8 cellular contexts compared by ENCODE assay signal in the genomic region with DNA sequence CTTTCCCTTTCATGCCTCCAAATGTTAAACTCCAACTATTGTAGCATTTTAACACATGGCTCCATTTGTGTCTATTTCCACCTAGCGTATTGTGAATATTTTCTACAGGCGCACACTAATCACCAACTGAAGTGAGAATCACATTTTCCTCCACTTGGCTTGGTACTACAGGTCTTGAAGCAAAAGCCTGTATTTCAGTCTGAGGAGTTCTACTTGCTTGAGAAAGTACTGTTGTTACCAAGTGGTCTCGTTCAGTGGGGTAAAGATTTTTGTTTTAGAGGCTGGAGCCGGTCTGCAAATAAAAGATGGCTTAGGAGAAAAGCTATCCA. TPM values are rescaled to one million over a fixed set of nuclear protein-coding genes. Genes with fewer than 3 reads are reported as not detected.
A peak's percentile ranks its signal among the peaks of the same experiment; 100 is the strongest.
DNase-seq lines count a peak whose midpoint lies in the region; ATAC-seq and TF ChIP-seq lines count a peak whose summit lies in the region.

No MANE protein-coding gene starts in this region.

- CTCF ChIA-PET in activated CD4-positive, alpha-beta T cell treated with anti-CD3 and anti-CD28 coated beads, Interleukin-2, amount 10 ng/mL, durations not matched to agents 7 days and 5 days (lab: Charles Lee) = no interaction called here

- H3K27ac ChIP-seq in left lung (peak overlapping the region; percentile 92 to 98), tibial nerve (peak overlapping the region; percentile 95 to 99 (median 96))

- POLR2A ChIA-PET in activated CD4-positive, alpha-beta T cell treated with anti-CD3 and anti-CD28 coated beads, Interleukin-2, amount 10 ng/mL, durations not matched to agents 7 days and 5 days (lab: Charles Lee) = no interaction called here

- ATAC-seq in HG03135 (IDR thresholded peaks at IDR 0.05; ENCODE audit: unreplicated experiment) (peak; percentile 10), left lung (peak; percentile 1)
- ATAC-seq in activated naive CD4-positive, alpha-beta T cell treated with anti-CD3 and anti-CD28 coated beads, Interleukin-2, amount 50 U/mL, for 72 hours = no peak

- no peaks in the 10 kb centered on the region for H3K9me3 ChIP-seq in left lung
- H3K9me3 ChIP-seq in tibial nerve = no peaks in the 10 kb centered on the region

- H3K4me1 ChIP-seq in left lung (peaks cover 4 to 24% of the 10 kb centered on the region in 2 donors), tibial nerve (peaks cover 0 to 24% (median 8%) of the 10 kb centered on the region in 4 donors)

- peaks cover 4% of the 10 kb centered on the region for H3K27me3 Mint-ChIP-seq in activated CD4-positive, alpha-beta T cell treated with anti-CD3 and anti-CD28 coated beads, Interleukin-2, amount 10 ng/mL, durations not matched to agents 7 days and 5 days

- peak overlapping the region; percentile 88 for H3K4me3 Mint-ChIP-seq in activated CD4-positive, alpha-beta T cell treated with anti-CD3 and anti-CD28 coated beads, Interleukin-2, amount 10 ng/mL, durations not matched to agents 7 days and 5 days

- no peaks in the 10 kb centered on the region for H3K9me3 Mint-ChIP-seq in activated CD4-positive, alpha-beta T cell treated with anti-CD3 and anti-CD28 coated beads, Interleukin-2, amount 10 ng/mL, durations not matched to agents 7 days and 5 days
- no peaks in the 10 kb centered on the region for H3K9me3 Mint-ChIP-seq in activated naive CD4-positive, alpha-beta T cell treated with anti-CD3 and anti-CD28 coated beads, Interleukin-2, amount 50 U/mL, for 72 hours

- DNase-seq in activated CD4-positive, alpha-beta T cell treated with anti-CD3 and anti-CD28 coated beads, Interleukin-2, amount 10 ng/mL, durations not matched to agents 7 days and 5 days = no peak
- DNase-seq in activated CD4-positive, alpha-beta T cell treated with anti-CD3 and anti-CD28 coated beads, Interleukin-2, amount 50 U/mL, for 1 hour = no peak
- no peak for DNase-seq in activated naive CD4-positive, alpha-beta T cell treated with anti-CD3 and anti-CD28 coated beads, Interleukin-2, amount 50 U/mL, for 72 hours (ENCODE audit: low spot score in 2 of 2)
- DNase-seq in left lung (no peak), tibial nerve (ENCODE audit: low spot score in 2 of 2) (no peak), NCI-H1092 treated with DMSO at 0.1 percent for 48 hours (lab: John Stamatoyannopoulos, UW) (no peak), NCI-H1092 (lab: John Stamatoyannopoulos, UW) (no peak)

- H3K36me3 ChIP-seq in left lung (no peaks in the 10 kb centered on the region), tibial nerve (peaks cover 0 to 20% (median 0%) of the 10 kb centered on the region in 3 donors)

- 28 to 31% methylated on average over 4 of the region's 4 CpGs for WGBS in tibial nerve, 2 donors

- H3K36me3 Mint-ChIP-seq in activated CD4-positive, alpha-beta T cell treated with anti-CD3 and anti-CD28 coated beads, Interleukin-2, amount 10 ng/mL, durations not matched to agents 7 days and 5 days (ENCODE audit: low read depth) = peaks cover 16% of the 10 kb centered on the region
- H3K36me3 Mint-ChIP-seq in activated naive CD4-positive, alpha-beta T cell treated with anti-CD3 and anti-CD28 coated beads, Interleukin-2, amount 50 U/mL, for 72 hours = peaks cover 21 to 24% of the 10 kb centered on the region in 2 donors

- H3K27me3 ChIP-seq in left lung (no peaks in the 10 kb centered on the region), tibial nerve (no peaks in the 10 kb centered on the region)

- no peak for TF ChIP-seq POLR2A in tibial nerve (IDR thresholded peaks at IDR 0.05)

- no peak for TF ChIP-seq EP300 in tibial nerve (IDR thresholded peaks at IDR 0.05)

- peaks cover 26% of the 10 kb centered on the region for H3K4me1 Mint-ChIP-seq in activated CD4-positive, alpha-beta T cell treated with anti-CD3 and anti-CD28 coated beads, Interleukin-2, amount 10 ng/mL, durations not matched to agents 7 days and 5 days

- TF ChIP-seq CTCF in left lung (IDR thresholded peaks at IDR 0.05) (no peak), tibial nerve (IDR thresholded peaks at IDR 0.05) (no peak)

- peak overlapping the region; percentile 97 for H3K27ac Mint-ChIP-seq in activated CD4-positive, alpha-beta T cell treated with anti-CD3 and anti-CD28 coated beads, Interleukin-2, amount 10 ng/mL, durations not matched to agents 7 days and 5 days
- H3K27ac Mint-ChIP-seq in activated naive CD4-positive, alpha-beta T cell treated with anti-CD3 and anti-CD28 coated beads, Interleukin-2, amount 50 U/mL, for 72 hours = peak overlapping the region; percentile 85 to 96

- intact Hi-C loops in left lung (cut with DNase I) = no loop called here

- H3K4me3 ChIP-seq in left lung (peak overlapping the region; percentile 64 to 87), tibial nerve (peak overlapping the region; percentile 78 to 99 (median 90))

RNA-seq across cellular contexts. Expression of gene PTBP2, which starts 0.6 kb away (rescaled TPM):
- 10 to 100 TPM; 14.6 to 17.0 TPM for total RNA-seq in activated CD4-positive, alpha-beta T cell treated with anti-CD3 and anti-CD28 coated beads, Interleukin-2, amount 10 ng/mL, durations not matched to agents 7 days and 5 days
- 10 to 100 TPM; 17.5 to 20.4 TPM for total RNA-seq in activated naive CD4-positive, alpha-beta T cell treated with anti-CD3 and anti-CD28 coated beads, Interleukin-2, amount 50 U/mL, for 72 hours
- total RNA-seq in left lung (10 to 100 TPM; 12.7 to 14.4 TPM), tibial nerve (10 to 100 TPM; 42.0 to 90.2 (median 51.2) TPM)

Comparison
In these comparisons a context has a peak if more than half of its experiments do, and no peak if none do; other contexts are left out.
1. ATAC-seq: peak in HG03135 (single experiment) and left lung (single experiment); none in activated naive CD4-positive, alpha-beta T cell treated with anti-CD3 and anti-CD28 coated beads, Interleukin-2, amount 50 U/mL, for 72 hours (0 of 2).